In genomic region chr2:126996378-126996699, GRCh38 we compare ENCODE assay signal across 1 cellular context.
TF ChIP-seq lines count a peak whose summit lies in the region.

No MANE protein-coding gene starts in this region.

TF ChIP-seq in HepG2, 621 proteins besides CTCF, POLR2A, EP300 and RAD21 (continued from another document):
- TF ChIP-seq ZBTB40 (IDR thresholded peaks at IDR 0.05) (no peak), ZBTB40 (CRISPR knock-in tag; IDR thresholded peaks at IDR 0.05) (no peak), KLF16 (CRISPR knock-in tag; IDR thresholded peaks at IDR 0.05) (no peak), RAD51 (IDR thresholded peaks at IDR 0.05; ENCODE audit: borderline replicate concordance) (no peak), HDAC2 (CRISPR knock-in tag; IDR thresholded peaks at IDR 0.05) (no peak)
